Comparison of ENCODE assay signal across 8 cellular contexts in genomic region chr19:2428027-2428690, GRCh38. TPM values are rescaled to one million over a fixed set of nuclear protein-coding genes. Genes with fewer than 3 reads are reported as not detected.
DNase-seq lines count a peak whose midpoint lies in the region; ATAC-seq and TF ChIP-seq lines count a peak whose summit lies in the region.

No MANE protein-coding gene starts in this region.

- H3K36me3 Mint-ChIP-seq in CD8-positive, alpha-beta memory T cell, result peaks cover 0 to 32% (median 2%) of the 10 kb centered on the region in 3 donors

- POLR2A ChIA-PET in CD8-positive, alpha-beta memory T cell (lab: Charles Lee), result interaction anchor here (0.5 to 1.6 kb wide), 9 partner anchors 28 to 553 kb away, joined by 3 to 13 read pairs (median 3); partner anchors contain the start of genes GADD45B and LMNB2

- H3K4me3 ChIP-seq in CD8-positive, alpha-beta memory T cell (ENCODE audit: low read length), result peak overlapping the region; percentile 84
- peak overlapping the region; percentile 87 to 98 (median 93) for H3K4me3 ChIP-seq in breast epithelium

- H3K4me1 ChIP-seq in CD8-positive, alpha-beta memory T cell (ENCODE audit: insufficient read depth, low read length), result peaks cover 19% of the 10 kb centered on the region
- H3K4me1 ChIP-seq in breast epithelium, result peaks cover 19 to 24% of the 10 kb centered on the region in 2 donors

- H3K27ac ChIP-seq in CD8-positive, alpha-beta memory T cell (ENCODE audit: low read depth, low read length), result peak overlapping the region; percentile 91
- H3K27ac ChIP-seq in breast epithelium, result peak overlapping the region; percentile 96 to 97

- H3K27ac Mint-ChIP-seq in CD8-positive, alpha-beta memory T cell, result peak overlapping the region; percentile 95 to 99 (median 97)
- H3K27ac Mint-ChIP-seq in stimulated activated naive CD8-positive, alpha-beta T cell treated with anti-CD3 and anti-CD28 coated beads, Interleukin-15, amount 100 ng/mL, for 72 hours, result peak overlapping the region; percentile 97 to 99

- CTCF ChIA-PET in CD8-positive, alpha-beta memory T cell (lab: Charles Lee), result interaction anchor here (0.6 to 1.4 kb wide), 12 partner anchors 8 to 482 kb away, joined by 3 to 6 read pairs (median 3); partner anchors contain the start of gene LMNB2

- no peaks in the 10 kb centered on the region for H3K27me3 ChIP-seq in CD8-positive, alpha-beta memory T cell (ENCODE audit: insufficient read depth, low read length, poor library complexity, severe bottlenecking)
- H3K27me3 ChIP-seq in breast epithelium, result no peaks in the 10 kb centered on the region

- H3K9me3 Mint-ChIP-seq in CD8-positive, alpha-beta memory T cell, result peaks cover 0 to 2% (median 0%) of the 10 kb centered on the region in 5 donors
- no peaks in the 10 kb centered on the region for H3K9me3 Mint-ChIP-seq in stimulated activated naive CD8-positive, alpha-beta T cell treated with anti-CD3 and anti-CD28 coated beads, Interleukin-15, amount 100 ng/mL, for 72 hours

- peaks cover 0 to 2% of the 10 kb centered on the region in 2 donors for H3K27me3 Mint-ChIP-seq in CD8-positive, alpha-beta memory T cell
- H3K27me3 Mint-ChIP-seq in stimulated activated naive CD8-positive, alpha-beta T cell treated with anti-CD3 and anti-CD28 coated beads, Interleukin-15, amount 100 ng/mL, for 72 hours, result no peaks in the 10 kb centered on the region

- peak in 1 of 3 donors; percentile 5 for TF ChIP-seq CTCF in breast epithelium (IDR thresholded peaks at IDR 0.05)

- H3K36me3 ChIP-seq in CD8-positive, alpha-beta memory T cell (ENCODE audit: insufficient read depth, low read length), result no peaks in the 10 kb centered on the region
- H3K36me3 ChIP-seq in breast epithelium, result no peaks in the 10 kb centered on the region

- ATAC-seq in stimulated activated naive CD8-positive, alpha-beta T cell treated with anti-CD3 and anti-CD28 coated beads, Interleukin-15, amount 100 ng/mL, for 72 hours, result no peak
- ATAC-seq in GM19328 (IDR thresholded peaks at IDR 0.05; ENCODE audit: unreplicated experiment), result no peak

- peaks cover 10 to 19% (median 13%) of the 10 kb centered on the region in 3 donors for H3K4me1 Mint-ChIP-seq in CD8-positive, alpha-beta memory T cell
- peaks cover 43% of the 10 kb centered on the region for H3K4me1 Mint-ChIP-seq in stimulated activated naive CD8-positive, alpha-beta T cell treated with anti-CD3 and anti-CD28 coated beads, Interleukin-15, amount 100 ng/mL, for 72 hours

- DNase-seq in CD8-positive, alpha-beta memory T cell, result no peak
- DNase-seq in M059J (ENCODE audit: low read depth), result peak; percentile 24
- peak in 1 of 2 donors; percentile 30 for DNase-seq in breast epithelium (ENCODE audit: low spot score in 2 of 2)
- peak; percentile 12 for DNase-seq in kidney tubule cell (ENCODE audit: low spot score)
- DNase-seq in stimulated activated naive CD8-positive, alpha-beta T cell treated with anti-CD3 and anti-CD28 coated beads, Interleukin-15, amount 100 ng/mL, for 72 hours, result no peak
- no peak for DNase-seq in stimulated activated naive CD4-positive, alpha-beta T cell treated with Interleukin-2 at 50 U/mL for 16 hours (lab: John Stamatoyannopoulos, UW)
- DNase-seq in DMS114 treated with DMSO at 0.1 percent for 48 hours (lab: John Stamatoyannopoulos, UW; ENCODE audit: unreplicated experiment), result no peak

- peak overlapping the region; percentile 91 to 99 (median 94) for H3K4me3 Mint-ChIP-seq in CD8-positive, alpha-beta memory T cell
- H3K4me3 Mint-ChIP-seq in stimulated activated naive CD8-positive, alpha-beta T cell treated with anti-CD3 and anti-CD28 coated beads, Interleukin-15, amount 100 ng/mL, for 72 hours, result peak overlapping the region; percentile 89 to 99

- intact Hi-C loops in breast epithelium (cut with DNase I; ENCODE audit: low total_unique reads), result no loop called here

- no peak for TF ChIP-seq POLR2A in breast epithelium (IDR thresholded peaks at IDR 0.05)

- no peaks in the 10 kb centered on the region for H3K9me3 ChIP-seq in CD8-positive, alpha-beta memory T cell (ENCODE audit: low read length)
- H3K9me3 ChIP-seq in breast epithelium, result no peaks in the 10 kb centered on the region

RNA-seq across cellular contexts. Expression of gene TIMM13, which starts 0.8 kb away (rescaled TPM):
- 100 to 1,000 TPM; 154 to 169 TPM for total RNA-seq in CD8-positive, alpha-beta memory T cell
- polyA plus RNA-seq in CD8-positive, alpha-beta memory T cell, result 71.0 TPM
- total RNA-seq in M059J (2014; rRNA removed; shearing (Covaris generic)), result 38.5 and 48.3 TPM in 2 replicates
- 10 to 100 TPM; 27.7 to 34.4 (median 28.1) TPM for total RNA-seq in breast epithelium

RNA-seq across cellular contexts. Expression of gene LMNB2, which starts 28.6 kb away (rescaled TPM):
- total RNA-seq in CD8-positive, alpha-beta memory T cell, result 100 to 1,000 TPM; 110 to 116 TPM
- 13.1 TPM for polyA plus RNA-seq in CD8-positive, alpha-beta memory T cell
- 57.9 and 114 TPM in 2 replicates for total RNA-seq in M059J (2014; rRNA removed; shearing (Covaris generic))
- total RNA-seq in breast epithelium, result 10 to 100 TPM; 13.1 to 25.2 (median 15.7) TPM

RNA-seq across cellular contexts. Expression of gene GADD45B, which starts 47.8 kb away (rescaled TPM):
- 10 to 100 TPM; 51.1 to 53.7 TPM for total RNA-seq in CD8-positive, alpha-beta memory T cell
- 90.7 TPM for polyA plus RNA-seq in CD8-positive, alpha-beta memory T cell
- 38.8 and 54.0 TPM in 2 replicates for total RNA-seq in M059J (2014; rRNA removed; shearing (Covaris generic))
- total RNA-seq in breast epithelium, result 100 to 1,000 TPM; 136 to 301 (median 172) TPM

Comparison
In these comparisons a context has a peak if more than half of its experiments do, and no peak if none do; other contexts are left out.
1. DNase-seq: peak in M059J (single experiment) and kidney tubule cell (single experiment); none in CD8-positive, alpha-beta memory T cell (0 of 5), stimulated activated naive CD8-positive, alpha-beta T cell treated with anti-CD3 and anti-CD28 coated beads, Interleukin-15, amount 100 ng/mL, for 72 hours (0 of 2), stimulated activated naive CD4-positive, alpha-beta T cell treated with Interleukin-2 at 50 U/mL for 16 hours (single experiment) and DMS114 treated with DMSO at 0.1 percent for 48 hours (single experiment).